7 cellular contexts compared by ENCODE assay signal in the genomic region with DNA sequence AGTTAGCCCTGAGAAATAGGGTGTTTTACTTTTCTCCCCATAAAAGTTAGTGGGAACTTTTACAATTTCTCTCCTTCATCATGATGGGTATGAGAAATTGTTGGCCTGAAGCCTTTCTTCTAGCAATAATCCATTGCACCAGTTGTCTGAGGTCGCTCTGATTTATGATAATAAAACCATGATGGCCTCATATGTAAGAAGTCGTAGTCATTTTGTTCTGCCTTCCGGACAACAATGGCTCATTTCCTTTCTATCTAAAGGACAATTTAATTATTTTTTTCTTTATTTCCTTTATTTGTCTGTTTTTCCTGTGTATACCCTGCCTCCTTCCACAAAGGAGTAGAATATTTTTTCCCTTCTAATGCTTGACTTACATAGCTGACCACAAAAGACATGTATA.
"Had no signal": no experiment of that assay in that cellular context is flagged by ENCODE, and none has a peak within 500 bp of the region (broad histone marks: within the 10 kb centered on the region; RNA-seq: fewer than 3 reads in every experiment).

No MANE protein-coding gene starts in this region.

- H3K4me3 ChIP-seq: GM23338 had no signal

- H3K27ac ChIP-seq: HL-60 had no signal

- FAIRE-seq: H1, H54, HepG2 had no signal

- ATAC-seq: GM23338, HepG2 had no signal

- DNase-seq: H9, HCEC 1CT had no signal
